Comparison of ENCODE assay signal across 9 cellular contexts in the genomic region with DNA sequence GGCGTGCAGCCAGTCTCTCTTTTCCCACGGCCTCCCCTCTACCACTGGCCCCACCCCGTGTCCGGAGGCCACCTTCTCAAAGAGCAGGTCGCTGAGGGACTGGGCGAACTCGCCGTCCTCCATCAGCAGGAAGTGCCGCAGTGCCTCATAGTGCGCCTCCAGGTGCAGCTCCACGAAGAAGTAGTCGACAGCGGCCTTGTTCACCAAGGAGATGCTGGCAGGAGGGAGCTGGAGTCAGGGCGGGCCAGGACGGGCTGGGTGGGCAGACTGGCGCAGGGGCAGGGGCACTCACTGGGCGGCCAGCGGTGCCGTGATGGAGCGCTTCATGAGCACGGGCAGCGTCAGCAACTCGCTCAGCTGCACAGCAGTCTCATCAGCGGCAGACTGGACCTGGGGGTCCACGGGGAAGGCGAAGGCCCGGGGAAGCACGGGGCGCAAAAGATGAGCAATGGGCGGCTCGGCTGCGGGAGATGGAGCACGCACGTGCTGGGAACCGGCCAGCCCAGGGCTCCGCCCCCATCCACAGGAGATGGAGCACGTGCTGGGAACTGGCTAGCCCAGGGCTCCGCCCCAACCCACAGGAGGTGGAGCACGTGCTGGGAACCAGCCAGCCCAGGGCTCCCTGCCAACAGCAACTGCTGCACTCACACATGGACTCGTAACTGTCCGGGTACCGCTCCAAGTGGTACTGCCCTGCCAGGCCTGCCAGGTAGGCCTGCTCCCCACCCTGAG. TPM values are rescaled to one million over a fixed set of nuclear protein-coding genes. Genes with fewer than 3 reads are reported as not detected.
DNase-seq lines count a peak whose midpoint lies in the region; ATAC-seq, FAIRE-seq and TF ChIP-seq lines count a peak whose summit lies in the region.
"Had no signal": no experiment of that assay in that cellular context is flagged by ENCODE, and none has a peak within 500 bp of the region (broad histone marks: within the 10 kb centered on the region; RNA-seq: fewer than 3 reads in every experiment).

No MANE protein-coding gene starts in this region.

- H3K27ac ChIP-seq in BLaER1 (peak overlapping the region; percentile 35; the same call in 1 of the 2 replicates), astrocyte (ENCODE audit: low read depth, low read length) (no peak overlapping the region)

- H3K4me3 ChIP-seq in BLaER1 (no peak overlapping the region), MG63 (no peak overlapping the region), astrocyte (ENCODE audit: insufficient read depth, low read depth, low read length) (no peak overlapping the region)

- H3K4me1 ChIP-seq in BLaER1 (peaks cover 75% of the 10 kb centered on the region), astrocyte (ENCODE audit: insufficient read depth, low read length) (no peaks in the 10 kb centered on the region)

- intact Hi-C loops in activated T-helper 2 cell treated with anti-CD3 and anti-CD28 coated beads, Interferon-gamma antibody, Interleukin-2, Interleukin-4, amounts not matched to agents 10 μg/mL and 5 μg/mL and 100 μg/mL, durations not matched to agents 14 hours and 24 hours and 36 hours (cut with micrococcal nuclease), result no loop called here

- no peak overlapping the region for H3K27ac Mint-ChIP-seq in astrocyte (ENCODE audit: unreplicated experiment)
- no peak overlapping the region for H3K27ac Mint-ChIP-seq in activated naive CD4-positive, alpha-beta T cell treated with anti-CD3 and anti-CD28 coated beads, Interleukin-2, amount 10 ng/mL, durations not matched to agents 7 days and 5 days
- H3K27ac Mint-ChIP-seq in activated T-helper 2 cell treated with anti-CD3 and anti-CD28 coated beads, Interferon-gamma antibody, Interleukin-2, Interleukin-4, amounts not matched to agents 10 μg/mL and 5 μg/mL and 100 μg/mL, durations not matched to agents 14 hours and 24 hours and 36 hours, result no peak overlapping the region

- H3K4me2 ChIP-seq in BLaER1 (peak overlapping the region; percentile 80), astrocyte (ENCODE audit: low read length) (no peak overlapping the region)

- TF ChIP-seq CTCF in astrocyte (IDR thresholded peaks at IDR 0.05; ENCODE audit: insufficient read depth, low read depth, low read length), result no peak

- H3K36me3 ChIP-seq in BLaER1, result peaks cover 93% of the 10 kb centered on the region
- peaks cover 45% of the 10 kb centered on the region for H3K36me3 ChIP-seq in MG63
- H3K36me3 ChIP-seq in astrocyte (ENCODE audit: insufficient read depth, low read length), result peaks cover 10% of the 10 kb centered on the region

- no peaks in the 10 kb centered on the region for H3K9me3 ChIP-seq in BLaER1
- H3K9me3 ChIP-seq in MG63, result no peaks in the 10 kb centered on the region
- H3K9me3 ChIP-seq in astrocyte (ENCODE audit: insufficient read depth, low read depth, low read length), result no peaks in the 10 kb centered on the region

- 0 out of 2 replicates have a peak overlapping the region, but pooled peaks have one; percentile 12 for H3K9ac ChIP-seq in BLaER1
- H3K9ac ChIP-seq in astrocyte (ENCODE audit: low read length), result no peak overlapping the region

- peaks cover 2% of the 10 kb centered on the region for H3K4me1 Mint-ChIP-seq in astrocyte (ENCODE audit: low read depth, unreplicated experiment)
- H3K4me1 Mint-ChIP-seq in activated naive CD4-positive, alpha-beta T cell treated with anti-CD3 and anti-CD28 coated beads, Interleukin-2, amount 10 ng/mL, durations not matched to agents 7 days and 5 days, result no peaks in the 10 kb centered on the region
- H3K4me1 Mint-ChIP-seq in activated T-helper 2 cell treated with anti-CD3 and anti-CD28 coated beads, Interferon-gamma antibody, Interleukin-2, Interleukin-4, amounts not matched to agents 10 μg/mL and 5 μg/mL and 100 μg/mL, durations not matched to agents 14 hours and 24 hours and 36 hours (ENCODE audit: low read depth), result no peaks in the 10 kb centered on the region

- no peak for FAIRE-seq in astrocyte (lab: Jason Lieb, UNC)

- H3K27me3 ChIP-seq in BLaER1 (no peaks in the 10 kb centered on the region), MG63 (no peaks in the 10 kb centered on the region), astrocyte (ENCODE audit: insufficient read depth, low read length) (no peaks in the 10 kb centered on the region)

- H4K20me1 ChIP-seq in BLaER1 (peaks cover 94% of the 10 kb centered on the region), astrocyte (ENCODE audit: insufficient read depth, low read length) (peaks cover 61% of the 10 kb centered on the region)

- peaks cover 16% of the 10 kb centered on the region for H3K79me2 ChIP-seq in astrocyte (ENCODE audit: insufficient read depth, low read length)

- H3K4me3 Mint-ChIP-seq in astrocyte (ENCODE audit: unreplicated experiment), result no peak overlapping the region
- no peak overlapping the region for H3K4me3 Mint-ChIP-seq in activated naive CD4-positive, alpha-beta T cell treated with anti-CD3 and anti-CD28 coated beads, Interleukin-2, amount 10 ng/mL, durations not matched to agents 7 days and 5 days
- H3K4me3 Mint-ChIP-seq in activated T-helper 2 cell treated with anti-CD3 and anti-CD28 coated beads, Interferon-gamma antibody, Interleukin-2, Interleukin-4, amounts not matched to agents 10 μg/mL and 5 μg/mL and 100 μg/mL, durations not matched to agents 14 hours and 24 hours and 36 hours (ENCODE audit: low read depth), result no peak overlapping the region
- H3K4me3 Mint-ChIP-seq: naive B cell had no signal

- H2AFZ ChIP-seq in astrocyte (ENCODE audit: low read depth, low read length), result no peak overlapping the region

- H3K27me3 Mint-ChIP-seq in astrocyte (ENCODE audit: low read depth, unreplicated experiment), result no peaks in the 10 kb centered on the region
- H3K27me3 Mint-ChIP-seq in activated naive CD4-positive, alpha-beta T cell treated with anti-CD3 and anti-CD28 coated beads, Interleukin-2, amount 10 ng/mL, durations not matched to agents 7 days and 5 days, result no peaks in the 10 kb centered on the region
- H3K27me3 Mint-ChIP-seq in activated T-helper 2 cell treated with anti-CD3 and anti-CD28 coated beads, Interferon-gamma antibody, Interleukin-2, Interleukin-4, amounts not matched to agents 10 μg/mL and 5 μg/mL and 100 μg/mL, durations not matched to agents 14 hours and 24 hours and 36 hours (ENCODE audit: low read depth), result no peaks in the 10 kb centered on the region
- H3K27me3 Mint-ChIP-seq: naive B cell had no signal

- peaks cover 10% of the 10 kb centered on the region for H3K36me3 Mint-ChIP-seq in astrocyte (ENCODE audit: low read depth, unreplicated experiment)
- H3K36me3 Mint-ChIP-seq in activated naive CD4-positive, alpha-beta T cell treated with anti-CD3 and anti-CD28 coated beads, Interleukin-2, amount 10 ng/mL, durations not matched to agents 7 days and 5 days, result peaks cover 48% of the 10 kb centered on the region
- peaks cover 45% of the 10 kb centered on the region for H3K36me3 Mint-ChIP-seq in activated T-helper 2 cell treated with anti-CD3 and anti-CD28 coated beads, Interferon-gamma antibody, Interleukin-2, Interleukin-4, amounts not matched to agents 10 μg/mL and 5 μg/mL and 100 μg/mL, durations not matched to agents 14 hours and 24 hours and 36 hours (ENCODE audit: low read depth)

- ATAC-seq in HG03565 (IDR thresholded peaks at IDR 0.05; ENCODE audit: unreplicated experiment), result no peak
- ATAC-seq in GM19395 (IDR thresholded peaks at IDR 0.05; ENCODE audit: unreplicated experiment), result no peak

- CTCF ChIA-PET in activated naive CD4-positive, alpha-beta T cell treated with anti-CD3 and anti-CD28 coated beads, Interleukin-2, amount 10 ng/mL, durations not matched to agents 7 days and 5 days (lab: Charles Lee), result interaction anchor here (1.0 kb wide), 1 partner anchor 10 kb away, joined by 3 read pairs; no protein-coding TSS in a partner anchor

- no peaks in the 10 kb centered on the region for H3K9me3 Mint-ChIP-seq in astrocyte (ENCODE audit: unreplicated experiment)
- no peaks in the 10 kb centered on the region for H3K9me3 Mint-ChIP-seq in activated naive CD4-positive, alpha-beta T cell treated with anti-CD3 and anti-CD28 coated beads, Interleukin-2, amount 10 ng/mL, durations not matched to agents 7 days and 5 days
- no peaks in the 10 kb centered on the region for H3K9me3 Mint-ChIP-seq in activated T-helper 2 cell treated with anti-CD3 and anti-CD28 coated beads, Interferon-gamma antibody, Interleukin-2, Interleukin-4, amounts not matched to agents 10 μg/mL and 5 μg/mL and 100 μg/mL, durations not matched to agents 14 hours and 24 hours and 36 hours
- H3K9me3 Mint-ChIP-seq: naive B cell had no signal

- DNase-seq in MG63 (peak; percentile 58), astrocyte (ENCODE audit: low read depth) (peak; percentile 51), iris pigment epithelial cell (ENCODE audit: low read depth) (peak; percentile 80)
- no peak for DNase-seq in activated naive CD4-positive, alpha-beta T cell treated with anti-CD3 and anti-CD28 coated beads, Interleukin-2, amount 10 ng/mL, durations not matched to agents 7 days and 5 days
- no peak for DNase-seq in activated T-helper 2 cell treated with anti-CD3 and anti-CD28 coated beads, Interferon-gamma antibody, Interleukin-2, Interleukin-4, amounts not matched to agents 10 μg/mL and 5 μg/mL and 100 μg/mL, durations not matched to agents 14 hours and 24 hours and 36 hours (ENCODE audit: low spot score)
- DNase-seq: naive B cell had no signal

RNA-seq across cellular contexts. Expression of gene SELENOO, which starts 18.4 kb away (rescaled TPM):
- total RNA-seq in MG63 (2014; rRNA removed; shearing (Covaris generic); ENCODE audit: low replicate concordance), result 6.5 and 13.8 TPM in 2 replicates
- 16.9 and 18.5 TPM in 2 replicates for total RNA-seq in astrocyte
- total RNA-seq in activated T-helper 2 cell treated with anti-CD3 and anti-CD28 coated beads, Interferon-gamma antibody, Interleukin-2, Interleukin-4, amounts not matched to agents 10 μg/mL and 5 μg/mL and 100 μg/mL, durations not matched to agents 14 hours and 24 hours and 36 hours, result 26.3 and 26.4 TPM in 2 replicates

RNA-seq across cellular contexts. Expression of gene TUBGCP6, which starts 25.7 kb away (rescaled TPM):
- 11.8 and 17.2 TPM in 2 replicates for total RNA-seq in MG63 (2014; rRNA removed; shearing (Covaris generic); ENCODE audit: low replicate concordance)
- 25.4 and 26.3 TPM in 2 replicates for total RNA-seq in astrocyte
- 48.8 and 49.6 TPM in 2 replicates for total RNA-seq in activated T-helper 2 cell treated with anti-CD3 and anti-CD28 coated beads, Interferon-gamma antibody, Interleukin-2, Interleukin-4, amounts not matched to agents 10 μg/mL and 5 μg/mL and 100 μg/mL, durations not matched to agents 14 hours and 24 hours and 36 hours

RNA-seq across cellular contexts. Expression of gene HDAC10, which starts 31.9 kb away (rescaled TPM):
- 8.5 and 21.5 TPM in 2 replicates for total RNA-seq in MG63 (2014; rRNA removed; shearing (Covaris generic); ENCODE audit: low replicate concordance)
- total RNA-seq in astrocyte, result 36.8 and 46.5 TPM in 2 replicates
- total RNA-seq in activated T-helper 2 cell treated with anti-CD3 and anti-CD28 coated beads, Interferon-gamma antibody, Interleukin-2, Interleukin-4, amounts not matched to agents 10 μg/mL and 5 μg/mL and 100 μg/mL, durations not matched to agents 14 hours and 24 hours and 36 hours, result 60.0 and 62.9 TPM in 2 replicates

RNA-seq across cellular contexts. Expression of gene TRABD, which starts 33.4 kb away (rescaled TPM):
- 38.8 and 49.9 TPM in 2 replicates for total RNA-seq in MG63 (2014; rRNA removed; shearing (Covaris generic); ENCODE audit: low replicate concordance)
- 34.0 and 35.7 TPM in 2 replicates for total RNA-seq in astrocyte
- total RNA-seq in activated T-helper 2 cell treated with anti-CD3 and anti-CD28 coated beads, Interferon-gamma antibody, Interleukin-2, Interleukin-4, amounts not matched to agents 10 μg/mL and 5 μg/mL and 100 μg/mL, durations not matched to agents 14 hours and 24 hours and 36 hours, result 104 and 109 TPM in 2 replicates

RNA-seq across cellular contexts. Expression of gene MAPK12, which starts 42.3 kb away (rescaled TPM):
- 54.4 and 58.0 TPM in 2 replicates for total RNA-seq in MG63 (2014; rRNA removed; shearing (Covaris generic); ENCODE audit: low replicate concordance)
- 29.1 and 36.4 TPM in 2 replicates for total RNA-seq in astrocyte
- 16.3 and 17.6 TPM in 2 replicates for total RNA-seq in activated T-helper 2 cell treated with anti-CD3 and anti-CD28 coated beads, Interferon-gamma antibody, Interleukin-2, Interleukin-4, amounts not matched to agents 10 μg/mL and 5 μg/mL and 100 μg/mL, durations not matched to agents 14 hours and 24 hours and 36 hours

Comparison
In these comparisons a context has a peak if more than half of its experiments do, and no peak if none do; other contexts are left out.
1. DNase-seq: peak in MG63 (single experiment), astrocyte (single experiment) and iris pigment epithelial cell (single experiment); none in activated naive CD4-positive, alpha-beta T cell treated with anti-CD3 and anti-CD28 coated beads, Interleukin-2, amount 10 ng/mL, durations not matched to agents 7 days and 5 days (single experiment) and activated T-helper 2 cell treated with anti-CD3 and anti-CD28 coated beads, Interferon-gamma antibody, Interleukin-2, Interleukin-4, amounts not matched to agents 10 μg/mL and 5 μg/mL and 100 μg/mL, durations not matched to agents 14 hours and 24 hours and 36 hours (single experiment).